In the genomic region with DNA sequence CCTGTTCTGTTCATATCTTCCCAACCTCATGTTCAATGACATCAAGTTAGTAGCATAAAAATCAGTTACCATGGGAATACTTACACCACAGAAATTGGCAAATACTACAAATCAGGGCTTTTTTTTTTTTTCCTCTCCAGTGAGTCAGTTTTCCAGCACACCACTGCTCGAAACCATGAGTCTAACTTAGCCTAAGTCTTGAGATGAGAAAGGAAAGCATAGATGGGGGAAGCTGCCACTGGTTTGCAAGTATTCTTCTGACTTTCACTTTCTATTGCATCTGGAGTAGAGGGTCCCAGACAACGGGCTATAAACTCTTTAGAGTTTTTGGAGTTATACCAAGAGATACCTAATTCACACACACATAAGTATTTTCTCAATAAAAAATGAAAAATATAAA, we compare ENCODE assay signal across 5 cellular contexts.
"Had no signal": no experiment of that assay in that cellular context is flagged by ENCODE, and none has a peak within 500 bp of the region (broad histone marks: within the 10 kb centered on the region; RNA-seq: fewer than 3 reads in every experiment).

No MANE protein-coding gene starts in this region.

- ATAC-seq: GM23338, K562 had no signal

- H3K4me3 Mint-ChIP-seq: GM23338, H9 had no signal

- DNase-seq: H9, HCEC 1CT, IMR-90 had no signal

- H3K4me1 Mint-ChIP-seq: H9 had no signal

- H3K27ac Mint-ChIP-seq: GM23338, H9 had no signal

- H3K9me3 Mint-ChIP-seq: GM23338 had no signal
